Comparison of ENCODE assay signal across 10 cellular contexts in the genomic region with DNA sequence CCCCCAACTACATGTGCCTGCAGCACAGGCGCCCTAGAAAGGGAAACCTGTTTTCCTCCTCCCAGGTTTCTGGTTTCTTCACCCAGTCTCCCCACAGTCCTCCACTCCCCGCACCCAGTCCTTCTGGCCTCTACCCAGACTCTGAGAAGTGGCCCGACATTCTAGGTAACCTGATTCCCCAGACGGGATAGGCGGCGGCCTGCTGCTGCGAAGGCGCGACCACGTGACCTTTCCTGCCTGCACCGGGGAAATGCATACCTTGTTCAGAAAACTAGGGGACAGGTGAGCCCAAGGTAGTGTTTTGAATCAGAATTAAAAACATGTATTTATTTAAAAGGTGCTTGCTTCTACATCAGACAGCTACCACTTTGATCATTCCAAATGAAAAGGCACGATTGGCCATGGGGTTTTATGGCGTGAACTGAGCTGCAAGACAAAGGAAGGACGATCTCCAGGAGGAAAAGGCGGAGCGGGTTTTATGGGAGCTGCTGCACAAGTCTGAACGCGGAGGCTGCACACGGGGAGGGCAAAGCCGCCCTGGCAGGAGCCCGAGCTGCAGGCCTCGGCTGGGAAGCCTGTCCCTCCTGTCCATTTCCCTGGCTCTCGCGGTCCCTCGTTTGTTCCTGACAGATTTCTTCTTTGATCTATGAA.
DNase-seq lines count a peak whose midpoint lies in the region; ATAC-seq and TF ChIP-seq lines count a peak whose summit lies in the region.
"Had no signal": no experiment of that assay in that cellular context is flagged by ENCODE, and none has a peak within 500 bp of the region (broad histone marks: within the 10 kb centered on the region; RNA-seq: fewer than 3 reads in every experiment).

No MANE protein-coding gene starts in this region.

- WGBS in mesendoderm (ENCODE audit: extremely low coverage, insufficient coverage, low lambda C conversion rate): no CpG with 5 or more reads among the region's 25 CpGs

- H3K4me1 Mint-ChIP-seq in Caco-2 (ENCODE audit: low read depth, unreplicated experiment): peaks cover 23% of the 10 kb centered on the region

- TSS peak; percentile 69 for BruUV-seq in Caco-2 (replicated peaks; lab: Mats Ljungman, UMichigan)

- H3K9me3 Mint-ChIP-seq in Caco-2 (ENCODE audit: unreplicated experiment): no peaks in the 10 kb centered on the region

- H3K4me3 Mint-ChIP-seq in Caco-2 (ENCODE audit: unreplicated experiment): peak overlapping the region; percentile 85
- H3K4me3 Mint-ChIP-seq: activated CD8-positive, alpha-beta T cell treated with anti-CD3 and anti-CD28 coated beads for 36 hours had no signal

- peak overlapping the region; percentile 94 for H3K27ac Mint-ChIP-seq in Caco-2 (ENCODE audit: unreplicated experiment)
- H3K27ac Mint-ChIP-seq: activated CD8-positive, alpha-beta T cell treated with anti-CD3 and anti-CD28 coated beads for 36 hours had no signal

- no peaks in the 10 kb centered on the region for H3K79me2 ChIP-seq in mesendoderm (ENCODE audit: control insufficient read depth, insufficient read depth, low read length)

- H2BK15ac ChIP-seq in mesendoderm (replicated peaks; ENCODE audit: low read depth): no peak overlapping the region

- in situ Hi-C loops in gastrocnemius medialis (cut with MboI; ENCODE audit: low sequenced_read_pairs in 4 of 4): no loop called here

- peak overlapping the region; percentile 47 for H2BK5ac ChIP-seq in mesendoderm (ENCODE audit: low read length)

- peak; percentile 85 to 90 for DNase-seq in Caco-2
- peak; percentile 47 to 64 for DNase-seq in NCI-H187 (lab: John Stamatoyannopoulos, UW)
- DNase-seq in ecto neural progenitor cell (ENCODE audit: low spot score): peak; percentile 73
- peak; percentile 85 for DNase-seq in mesendoderm
- no peak for DNase-seq in OCI-M1 (lab: John Stamatoyannopoulos, UW)
- no peak for DNase-seq in activated T-cell treated with anti-CD3 and anti-CD28 coated beads, Interleukin-2, amount 50 U/mL, for 1 hour
- DNase-seq in gastrocnemius medialis: no peak
- no peak for DNase-seq in foreskin fibroblast
- DNase-seq: activated CD8-positive, alpha-beta T cell treated with anti-CD3 and anti-CD28 coated beads for 36 hours; NCI-H1694 had no signal

- peak overlapping the region; percentile 74 for H4K5ac ChIP-seq in mesendoderm (ENCODE audit: low read length)

- peaks cover 33% of the 10 kb centered on the region for H3K4me1 ChIP-seq in Caco-2
- peaks cover 15% of the 10 kb centered on the region for H3K4me1 ChIP-seq in mesendoderm (ENCODE audit: control insufficient read depth, low read depth, low read length)
- no peaks in the 10 kb centered on the region for H3K4me1 ChIP-seq in gastrocnemius medialis

- CTCF ChIA-PET in Caco-2 (lab: Charles Lee): no interaction called here

- H3K27me3 ChIP-seq in Caco-2 (replicated peaks; ENCODE audit: control insufficient read depth, insufficient read depth, low read length): no peaks in the 10 kb centered on the region
- H3K27me3 ChIP-seq in mesendoderm (ENCODE audit: insufficient read depth, low read length, poor library complexity): no peaks in the 10 kb centered on the region
- no peaks in the 10 kb centered on the region for H3K27me3 ChIP-seq in gastrocnemius medialis

- H3K4me3 ChIP-seq in Caco-2 (ENCODE audit: low read depth, low read length): peak overlapping the region; percentile 31
- no peak overlapping the region for H3K4me3 ChIP-seq in mesendoderm (ENCODE audit: low read length)
- H3K4me3 ChIP-seq in gastrocnemius medialis: no peak overlapping the region
- H3K4me3 ChIP-seq in foreskin fibroblast (ENCODE audit: low read depth in 1 of 2, low read length in 2 of 2): no peak overlapping the region

- peak overlapping the region; percentile 70 for H3K9ac ChIP-seq in mesendoderm (ENCODE audit: low read length)

- H3K36me3 ChIP-seq in Caco-2 (ENCODE audit: control insufficient read depth, insufficient read depth, low read length) (no peaks in the 10 kb centered on the region), mesendoderm (ENCODE audit: control insufficient read depth, insufficient read depth, low read length) (no peaks in the 10 kb centered on the region), gastrocnemius medialis (no peaks in the 10 kb centered on the region)

- H3K9me3 ChIP-seq in Caco-2 (no peaks in the 10 kb centered on the region), gastrocnemius medialis (no peaks in the 10 kb centered on the region)

- H3K4me2 ChIP-seq in mesendoderm (ENCODE audit: low read length): peak overlapping the region; percentile 53

- H3K27me3 Mint-ChIP-seq in Caco-2 (ENCODE audit: insufficient read depth, unreplicated experiment): no peaks in the 10 kb centered on the region
- H3K27me3 Mint-ChIP-seq: activated CD8-positive, alpha-beta T cell treated with anti-CD3 and anti-CD28 coated beads for 36 hours had no signal

- H3K36me3 Mint-ChIP-seq in Caco-2 (ENCODE audit: insufficient read depth, unreplicated experiment): peaks cover 5% of the 10 kb centered on the region

- H3K4ac ChIP-seq in mesendoderm (ENCODE audit: low read depth, low read length): no peak overlapping the region

- no peak for TF ChIP-seq POLR2A in gastrocnemius medialis (IDR thresholded peaks at IDR 0.05)

- no peaks in the 10 kb centered on the region for H3K79me1 ChIP-seq in mesendoderm (ENCODE audit: low read length)

- H4K8ac ChIP-seq in mesendoderm (ENCODE audit: low read depth, low read length): peak overlapping the region; percentile 87

- H3K23ac ChIP-seq in mesendoderm (ENCODE audit: low read length): no peak overlapping the region

- H3K18ac ChIP-seq in mesendoderm (ENCODE audit: low read length): peak overlapping the region; percentile 77

- TF ChIP-seq CTCF in Caco-2 (IDR thresholded peaks at IDR 0.05; ENCODE audit: insufficient read depth in 1 of 2, low read depth in 1 of 2, low read length in 1 of 2, severe bottlenecking in 1 of 2, unreplicated experiment in 1 of 2): no peak
- TF ChIP-seq CTCF in gastrocnemius medialis (IDR thresholded peaks at IDR 0.05 in 4 of 5, conservative IDR thresholded peaks at IDR 0.05 in 1 of 5): no peak
- no peak for TF ChIP-seq CTCF in foreskin fibroblast (IDR thresholded peaks at IDR 0.05; ENCODE audit: low read depth, low read length)

- POLR2A ChIA-PET in Caco-2 (lab: Charles Lee): interaction anchor here (1.0 to 1.1 kb wide), 2 partner anchors 68 to 103 kb away, joined by 3 to 6 read pairs; no protein-coding TSS in a partner anchor

- no peak overlapping the region for H2BK120ac ChIP-seq in mesendoderm (ENCODE audit: low read depth, low read length)

- H3K56ac ChIP-seq in mesendoderm (ENCODE audit: low read length): peak overlapping the region; percentile 83

- no peak for ATAC-seq in gastrocnemius medialis
- ATAC-seq: activated CD8-positive, alpha-beta T cell treated with anti-CD3 and anti-CD28 coated beads for 36 hours had no signal

- no peak overlapping the region for H3K27ac ChIP-seq in mesendoderm (ENCODE audit: low read depth, low read length)
- H3K27ac ChIP-seq in gastrocnemius medialis: no peak overlapping the region

- intact Hi-C loops in Caco-2 (cut with micrococcal nuclease; ENCODE audit: unreplicated experiment) (loop anchor here (1.0 to 5.0 kb wide), 4 partner anchors 8 to 130 kb away; no protein-coding TSS in a partner anchor), gastrocnemius medialis (cut with DNase I; ENCODE audit: low total_unique reads) (no loop called here)

- H2AK5ac ChIP-seq in mesendoderm (ENCODE audit: low read length): no peak overlapping the region

Comparison
In these comparisons a context has a peak if more than half of its experiments do, and no peak if none do; other contexts are left out.
1. DNase-seq: peak in Caco-2 (2 of 2), NCI-H187 (2 of 2), ecto neural progenitor cell (single experiment) and mesendoderm (single experiment); none in OCI-M1 (single experiment), activated T-cell treated with anti-CD3 and anti-CD28 coated beads, Interleukin-2, amount 50 U/mL, for 1 hour (single experiment), gastrocnemius medialis (0 of 2) and foreskin fibroblast (0 of 2).